Comparison of ENCODE assay signal across 17 cellular contexts in genomic region chr18:77985486-77985885, GRCh38.
DNase-seq lines count a peak whose midpoint lies in the region; ATAC-seq and TF ChIP-seq lines count a peak whose summit lies in the region.
"Had no signal": no experiment of that assay in that cellular context is flagged by ENCODE, and none has a peak within 500 bp of the region (broad histone marks: within the 10 kb centered on the region; RNA-seq: fewer than 3 reads in every experiment).

No MANE protein-coding gene starts in this region.

- no peak overlapping the region for H3K18ac ChIP-seq in H9 (ENCODE audit: insufficient read length, low read depth, low read length)

- H3K27me3 Mint-ChIP-seq in H9 (ENCODE audit: low read depth): no peaks in the 10 kb centered on the region
- H3K27me3 Mint-ChIP-seq: CD4-positive, alpha-beta memory T cell had no signal

- H3K9me3 ChIP-seq in WERI-Rb-1 (ENCODE audit: severe bottlenecking) (no peaks in the 10 kb centered on the region), H9 (ENCODE audit: control insufficient read depth, low read depth, low read length) (no peaks in the 10 kb centered on the region)

- H3K79me1 ChIP-seq in H9 (ENCODE audit: insufficient read depth, low read depth, low read length, poor library complexity, severe bottlenecking): no peaks in the 10 kb centered on the region

- H3K9ac ChIP-seq in H9 (ENCODE audit: extremely low read depth, insufficient read length, low read length): no peak overlapping the region
- H3K9ac ChIP-seq: GM23248 had no signal

- H3K27me3 ChIP-seq in WERI-Rb-1 (ENCODE audit: insufficient read depth, low read depth, severe bottlenecking) (no peaks in the 10 kb centered on the region), H9 (ENCODE audit: insufficient read depth, low read length) (no peaks in the 10 kb centered on the region)

- H3K4ac ChIP-seq in H9 (ENCODE audit: low read depth, low read length): no peak overlapping the region

- H3K4me1 Mint-ChIP-seq in H9: peaks cover 0 to 4% of the 10 kb centered on the region in 2 experiments; a peak in 3 of 4 replicates
- H3K4me1 Mint-ChIP-seq: CD4-positive, alpha-beta memory T cell had no signal

- H2AFZ ChIP-seq in H9 (ENCODE audit: low read length): no peak overlapping the region
- H2AFZ ChIP-seq: GM23248 had no signal

- no peak overlapping the region for H2BK20ac ChIP-seq in H9 (ENCODE audit: low read depth, low read length, poor library complexity, severe bottlenecking)

- H4K20me1 ChIP-seq in H9 (ENCODE audit: control insufficient read depth, insufficient read depth, insufficient read length): no peaks in the 10 kb centered on the region

- WGBS in H9 (ENCODE audit: extremely low coverage, insufficient read length, low lambda C conversion rate): no CpG with 5 or more reads among the region's 8 CpGs

- H3K36me3 Mint-ChIP-seq in H9 (ENCODE audit: insufficient read depth in 1 of 3, low read depth in 3 of 3): peaks cover 0 to 2% (median 0%) of the 10 kb centered on the region in 3 experiments; a peak in 1 of 7 replicates
- H3K36me3 Mint-ChIP-seq: CD4-positive, alpha-beta memory T cell had no signal

- H3K56ac ChIP-seq in H9 (ENCODE audit: insufficient read length, low read depth, low read length): no peak overlapping the region

- H3K36me3 ChIP-seq in WERI-Rb-1: no peaks in the 10 kb centered on the region

- H3K4me3 Mint-ChIP-seq in H9: no peak overlapping the region
- H3K4me3 Mint-ChIP-seq: CD4-positive, alpha-beta memory T cell had no signal

- DNase-seq in NCI-H146 treated with DMSO at 0.1 percent for 48 hours (lab: John Stamatoyannopoulos, UW; ENCODE audit: unreplicated experiment): peak; percentile 42
- DNase-seq in WERI-Rb-1: peak; percentile 71
- DNase-seq in retina: peak; percentile 22
- DNase-seq in H9: no peak
- DNase-seq in G401 (ENCODE audit: low spot score): no peak
- DNase-seq: C1 segment of cervical spinal cord; Calu3; CD4-positive, alpha-beta memory T cell; COR-L47; DMS153; DND-41; GDM1; GM23248; H7 had no signal

- no peaks in the 10 kb centered on the region for H3K79me2 ChIP-seq in H9 (ENCODE audit: insufficient read depth, low read length)

- H3K27ac ChIP-seq in WERI-Rb-1: peak overlapping the region; percentile 74
- no peak overlapping the region for H3K27ac ChIP-seq in H9 (ENCODE audit: insufficient read length, low read depth, low read length)
- H3K27ac ChIP-seq: GM23248 had no signal

- ATAC-seq in HG02840 (IDR thresholded peaks at IDR 0.05; ENCODE audit: low FRiP score, unreplicated experiment): no peak
- ATAC-seq: GM12878, HCT116 had no signal

- no peaks in the 10 kb centered on the region for H3K4me1 ChIP-seq in H9 (ENCODE audit: insufficient read depth, low read length)

- H3K23me2 ChIP-seq in H9 (ENCODE audit: insufficient read length, low read depth, low read length, poor library complexity, severe bottlenecking): no peaks in the 10 kb centered on the region

- TF ChIP-seq CTCF in WERI-Rb-1 (IDR thresholded peaks at IDR 0.05; ENCODE audit: low read depth, low read length) (no peak), H9 (conservative IDR thresholded peaks at IDR 0.05) (no peak)

- no peak overlapping the region for H3K14ac ChIP-seq in H9 (ENCODE audit: insufficient read depth, low read length)

- no peak overlapping the region for H2BK5ac ChIP-seq in H9 (ENCODE audit: insufficient read length, low read length)

- no peak overlapping the region for H2BK15ac ChIP-seq in H9 (ENCODE audit: low read depth, low read length)

- H4K8ac ChIP-seq in H9 (replicated peaks; ENCODE audit: insufficient read length, low read depth, low read length): no peak overlapping the region

- H4K91ac ChIP-seq in H9 (ENCODE audit: insufficient read length, low read depth, low read length): no peak overlapping the region

- no peak overlapping the region for H4K5ac ChIP-seq in H9 (ENCODE audit: insufficient read length, low read depth, low read length)

- H3K4me3 ChIP-seq in WERI-Rb-1 (ENCODE audit: low read depth, low read length): peak overlapping the region; percentile 35
- H3K4me3 ChIP-seq: GM12878, GM23248 had no signal

- H2BK12ac ChIP-seq in H9 (ENCODE audit: insufficient read length, low read depth, low read length): no peak overlapping the region

- no peak overlapping the region for H2AK5ac ChIP-seq in H9 (ENCODE audit: insufficient read length, low read length)

- no peak overlapping the region for H3T11ph ChIP-seq in H9 (ENCODE audit: low read length)

- H3K9me3 Mint-ChIP-seq in H9: no peaks in the 10 kb centered on the region; a peak in 1 of 5 replicates

- H3K4me2 ChIP-seq in H9 (ENCODE audit: insufficient read depth, insufficient read length, low read length): no peak overlapping the region

- in situ Hi-C loops in G401 (cut with HindIII; ENCODE audit: low sequenced_read_pairs): no loop called here

- no peak overlapping the region for H2BK120ac ChIP-seq in H9 (ENCODE audit: low read depth, low read length, poor library complexity, severe bottlenecking)

- H3K23ac ChIP-seq in H9 (ENCODE audit: insufficient read length, low read depth, low read length): no peak overlapping the region

- H3K27ac Mint-ChIP-seq in H9: peak overlapping the region in 1 of 3 experiments; percentile 15; a peak in 1 of 7 replicates
- H3K27ac Mint-ChIP-seq: CD4-positive, alpha-beta memory T cell had no signal

Comparison
In these comparisons a context has a peak if more than half of its experiments do, and no peak if none do; other contexts are left out.
1. DNase-seq: peak in NCI-H146 treated with DMSO at 0.1 percent for 48 hours (single experiment), WERI-Rb-1 (single experiment) and retina (single experiment); none in H9 (single experiment) and G401 (single experiment).